1 cellular context compared by ENCODE assay signal in the genomic region with DNA sequence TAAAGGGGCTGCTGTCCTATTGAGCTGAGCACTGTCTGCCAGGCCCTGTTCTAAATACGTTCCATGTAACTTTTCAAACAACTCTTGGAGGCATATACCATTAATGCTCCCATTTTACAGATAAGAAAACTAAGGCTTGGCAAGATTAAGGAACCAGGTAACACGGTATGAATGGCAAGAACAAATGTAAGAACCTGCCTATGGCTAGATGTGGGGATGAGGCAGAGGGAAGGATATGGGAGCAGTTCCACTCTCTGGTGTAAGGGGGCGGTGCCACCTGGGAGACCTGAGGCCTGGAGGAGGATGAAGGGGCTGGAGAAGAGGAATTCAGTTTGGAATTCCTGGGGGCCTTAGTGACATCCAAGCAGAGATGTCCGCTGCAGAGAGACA.
TF ChIP-seq lines count a peak whose summit lies in the region.

No MANE protein-coding gene starts in this region.

TF ChIP-seq in H1, 55 proteins besides CTCF, POLR2A, EP300 and RAD21:
- TF ChIP-seq NANOG (IDR thresholded peaks at IDR 0.05; ENCODE audit: insufficient read depth, low read depth, low read length, poor library complexity, severe bottlenecking): no peak
- 0 out of 2 replicates have a peak, but pooled peaks have one; percentile 20 for TF ChIP-seq TEAD4 (IDR thresholded peaks at IDR 0.05; ENCODE audit: low read depth, low read length)
- TF ChIP-seq GTF2F1 (IDR thresholded peaks at IDR 0.05; ENCODE audit: borderline replicate concordance, low read depth, low read length): no peak
- TF ChIP-seq, protein P1, sequence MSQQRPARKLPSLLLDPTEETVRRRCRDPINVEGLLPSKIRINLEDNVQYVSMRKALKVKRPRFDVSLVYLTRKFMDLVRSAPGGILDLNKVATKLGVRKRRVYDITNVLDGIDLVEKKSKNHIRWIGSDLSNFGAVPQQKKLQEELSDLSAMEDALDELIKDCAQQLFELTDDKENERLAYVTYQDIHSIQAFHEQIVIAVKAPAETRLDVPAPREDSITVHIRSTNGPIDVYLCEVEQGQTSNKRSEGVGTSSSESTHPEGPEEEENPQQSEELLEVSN (IDR thresholded peaks at IDR 0.05): no peak
- peak; percentile 80; the same call in 1 of the 2 replicates for TF ChIP-seq KDM1A (IDR thresholded peaks at IDR 0.05; ENCODE audit: borderline replicate concordance, low read length)
